In genomic region chr11:65504671-65505433, GRCh38 we compare ENCODE assay signal across 8 cellular contexts. TPM values are rescaled to one million over a fixed set of nuclear protein-coding genes. Genes with fewer than 3 reads are reported as not detected.
DNase-seq lines count a peak whose midpoint lies in the region; ATAC-seq and TF ChIP-seq lines count a peak whose summit lies in the region.

No MANE protein-coding gene starts in this region.

- DNase-seq in NCI-H2029 (lab: John Stamatoyannopoulos, UW) (peak; percentile 37), NCI-H2029 treated with DMSO at 0.1 percent for 48 hours (lab: John Stamatoyannopoulos, UW) (no peak), activated B cell treated with CpG ODN at 0.5 μM for 24 hours (no peak), NCI-H146 treated with DMSO at 0.1 percent for 48 hours (lab: John Stamatoyannopoulos, UW; ENCODE audit: unreplicated experiment) (no peak), chondrocyte (ENCODE audit: low spot score) (no peak)

- H3K27me3 Mint-ChIP-seq in activated B cell treated with CpG ODN at 0.5 μM for 24 hours (no peaks in the 10 kb centered on the region), chondrocyte (ENCODE audit: low read depth) (no peaks in the 10 kb centered on the region)

- CTCF ChIA-PET in activated B cell treated with CpG ODN at 0.5 μM for 24 hours (lab: Charles Lee): interaction anchor here (0.6 to 16.7 kb wide), 5 partner anchors 27 to 142 kb away, joined by 3 to 289 read pairs (median 5); partner anchors contain the start of genes NEAT1 and SLC25A45

- H3K4me1 Mint-ChIP-seq in activated B cell treated with CpG ODN at 0.5 μM for 24 hours (peaks cover 57% of the 10 kb centered on the region), chondrocyte (ENCODE audit: low read depth) (peaks cover 39% of the 10 kb centered on the region)

- H3K27me3 ChIP-seq in subcutaneous abdominal adipose tissue (ENCODE audit: control insufficient read depth in 5 of 5, insufficient read depth in 4 of 5, low read length in 5 of 5): no peaks in the 10 kb centered on the region

- H3K36me3 ChIP-seq in subcutaneous abdominal adipose tissue (ENCODE audit: control insufficient read depth in 5 of 5, insufficient read depth in 5 of 5, low read length in 5 of 5): peaks cover 42 to 65% (median 51%) of the 10 kb centered on the region in 5 donors

- POLR2A ChIA-PET in activated B cell treated with CpG ODN at 0.5 μM for 24 hours (lab: Charles Lee): interaction anchor here (0.6 to 26.3 kb wide), 22 partner anchors 13 to 171 kb away, joined by 3 to 3752 read pairs (median 8); partner anchors contain the start of genes DPF2, EHBP1L1, FAM89B and FRMD8

- no peak for ATAC-seq in activated B cell treated with CpG ODN at 0.5 μM for 24 hours (ENCODE audit: low read depth)
- ATAC-seq in GM19455 (IDR thresholded peaks at IDR 0.05; ENCODE audit: unreplicated experiment): no peak

- H3K36me3 Mint-ChIP-seq in activated B cell treated with CpG ODN at 0.5 μM for 24 hours (ENCODE audit: low read depth) (peaks cover 39% of the 10 kb centered on the region), chondrocyte (ENCODE audit: low read depth) (peaks cover 36% of the 10 kb centered on the region)

- peak overlapping the region; percentile 99 for H3K27ac ChIP-seq in subcutaneous abdominal adipose tissue (ENCODE audit: low read depth, low read length)

- H3K9ac ChIP-seq in subcutaneous abdominal adipose tissue (ENCODE audit: low read length in 5 of 5): peak overlapping the region; percentile 63 to 100 (median 100)

- H3K9me3 Mint-ChIP-seq in activated B cell treated with CpG ODN at 0.5 μM for 24 hours (no peaks in the 10 kb centered on the region), chondrocyte (ENCODE audit: low read depth) (no peaks in the 10 kb centered on the region)

- H3K9me3 ChIP-seq in iPS-18c (ENCODE audit: control insufficient read depth, insufficient read depth, low read length): no peaks in the 10 kb centered on the region
- no peaks in the 10 kb centered on the region for H3K9me3 ChIP-seq in subcutaneous abdominal adipose tissue (ENCODE audit: control insufficient read depth in 5 of 5, low read length in 5 of 5)

- H3K27ac Mint-ChIP-seq in activated B cell treated with CpG ODN at 0.5 μM for 24 hours (peak overlapping the region; percentile 82), chondrocyte (ENCODE audit: unreplicated experiment) (no peak overlapping the region)

- TF ChIP-seq CTCF in activated B cell treated with CpG ODN at 0.5 μM for 24 hours (IDR thresholded peaks at IDR 0.05) (no peak), chondrocyte (IDR thresholded peaks at IDR 0.05) (no peak)

- H3K4me1 ChIP-seq in subcutaneous abdominal adipose tissue (ENCODE audit: control insufficient read depth in 5 of 5, insufficient read depth in 5 of 5, low read length in 5 of 5): peaks cover 5 to 53% (median 41%) of the 10 kb centered on the region in 5 donors

- peak overlapping the region; percentile 95; the same call in 1 of the 2 replicates for H3K4me3 ChIP-seq in iPS-18c (ENCODE audit: insufficient read depth, low read depth, low read length)
- peak overlapping the region; percentile 82 to 100 (median 100) for H3K4me3 ChIP-seq in subcutaneous abdominal adipose tissue (ENCODE audit: low read depth in 1 of 5, low read length in 5 of 5)

- intact Hi-C loops in activated B cell treated with CpG ODN at 0.5 μM for 24 hours (cut with micrococcal nuclease): no loop called here

- H3K4me3 Mint-ChIP-seq in activated B cell treated with CpG ODN at 0.5 μM for 24 hours: no peak overlapping the region
- no peak overlapping the region for H3K4me3 Mint-ChIP-seq in chondrocyte (ENCODE audit: unreplicated experiment)

RNA-seq across cellular contexts. Expression of gene MALAT1, which starts 6.0 kb away (rescaled TPM):
- total RNA-seq in activated B cell treated with CpG ODN at 0.5 μM for 24 hours (12,540 and 18,961 TPM in 2 replicates), chondrocyte (11,810 to 14,376 TPM (median 12,130 TPM) in 3 replicates)

RNA-seq across cellular contexts. Expression of gene SCYL1, which starts 20.0 kb away (rescaled TPM):
- total RNA-seq in activated B cell treated with CpG ODN at 0.5 μM for 24 hours (70.0 and 75.7 TPM in 2 replicates), chondrocyte (108 to 123 TPM (median 120 TPM) in 3 replicates)

RNA-seq across cellular contexts. Expression of gene LTBP3, which starts 53.3 kb away (rescaled TPM):
- total RNA-seq in activated B cell treated with CpG ODN at 0.5 μM for 24 hours: 25.0 and 25.3 TPM in 2 replicates
- 264 to 272 TPM (median 271 TPM) in 3 replicates for total RNA-seq in chondrocyte

Comparison
In these comparisons a context has a peak if more than half of its experiments do, and no peak if none do; other contexts are left out.
1. RNA of gene LTBP3, which starts 53.3 kb away (total RNA-seq): 264 to 272 TPM in chondrocyte; 25.0 to 25.3 TPM in activated B cell treated with CpG ODN at 0.5 μM for 24 hours; every median in the first group is over 10 times any median in the second.